17 cellular contexts compared by ENCODE assay signal in genomic region chr15:90497912-90498311, GRCh38. TPM values are rescaled to one million over a fixed set of nuclear protein-coding genes. Genes with fewer than 3 reads are reported as not detected.
DNase-seq lines count a peak whose midpoint lies in the region; ATAC-seq and FAIRE-seq lines count a peak whose summit lies in the region.
"Had no signal": no experiment of that assay in that cellular context is flagged by ENCODE, and none has a peak within 500 bp of the region (broad histone marks: within the 10 kb centered on the region; RNA-seq: fewer than 3 reads in every experiment).

No MANE protein-coding gene starts in this region.

- CTCF ChIA-PET in activated naive CD4-positive, alpha-beta T cell treated with anti-CD3 and anti-CD28 coated beads for 36 hours (lab: Charles Lee) = interaction anchor here (0.5 to 1.1 kb wide), 6 partner anchors 73 to 326 kb away, joined by 3 to 5 read pairs (median 4); no protein-coding TSS in a partner anchor

- intact Hi-C loops in activated naive CD4-positive, alpha-beta T cell treated with anti-CD3 and anti-CD28 coated beads for 36 hours (cut with micrococcal nuclease) = no loop called here
- intact Hi-C loops in activated T-helper 2 cell treated with anti-CD3 and anti-CD28 coated beads, Interferon-gamma antibody, Interleukin-2, Interleukin-4, amounts not matched to agents 10 μg/mL and 5 μg/mL and 100 μg/mL, durations not matched to agents 14 hours and 24 hours and 36 hours (cut with micrococcal nuclease) = no loop called here

- no peaks in the 10 kb centered on the region for H3K27me3 ChIP-seq in small intestine (ENCODE audit: control insufficient read depth in 2 of 2, insufficient read depth in 2 of 2, low read length in 2 of 2)
- H3K27me3 ChIP-seq: gastrocnemius medialis, Peyer's patch, stomach had no signal

- no peaks in the 10 kb centered on the region for H3K9me3 ChIP-seq in small intestine (ENCODE audit: control insufficient read depth, low read depth)
- H3K9me3 ChIP-seq: gastrocnemius medialis, Peyer's patch, stomach had no signal

- no peak overlapping the region for H3K4me3 ChIP-seq in small intestine (ENCODE audit: low read depth in 1 of 2, low read length in 2 of 2)
- H3K4me3 ChIP-seq: gastrocnemius medialis, Peyer's patch, stomach had no signal

- DNase-seq in activated naive CD4-positive, alpha-beta T cell treated with anti-CD3 and anti-CD28 coated beads for 36 hours = no peak
- DNase-seq in activated naive CD4-positive, alpha-beta T cell treated with Interleukin-2 at 50 U/mL for 16 hours = no peak
- DNase-seq in NCI-H2029 treated with DMSO at 0.1 percent for 48 hours (lab: John Stamatoyannopoulos, UW) (peak; percentile 24), small intestine (peak; percentile 36), NK-92 (lab: John Stamatoyannopoulos, UW; ENCODE audit: unreplicated experiment) (no peak), AG08396 (ENCODE audit: low spot score) (no peak)
- DNase-seq in activated T-helper 2 cell treated with anti-CD3 and anti-CD28 coated beads, Interferon-gamma antibody, Interleukin-2, Interleukin-4, amounts not matched to agents 10 μg/mL and 5 μg/mL and 100 μg/mL, durations not matched to agents 14 hours and 24 hours and 36 hours (ENCODE audit: low spot score) = no peak
- DNase-seq: activated CD8-positive, alpha-beta memory T cell treated with anti-CD3 and anti-CD28 coated beads for 24 hours; aorta; gastrocnemius medialis; stomach had no signal

- H3K4me1 ChIP-seq in small intestine (ENCODE audit: control insufficient read depth in 2 of 2, insufficient read depth in 1 of 2, low read depth in 1 of 2, low read length in 1 of 2) = no peaks in the 10 kb centered on the region
- H3K4me1 ChIP-seq: gastrocnemius medialis, Peyer's patch, stomach had no signal

- peaks cover 24% of the 10 kb centered on the region for H3K36me3 Mint-ChIP-seq in activated naive CD4-positive, alpha-beta T cell treated with anti-CD3 and anti-CD28 coated beads for 36 hours (ENCODE audit: low read depth)
- peaks cover 79% of the 10 kb centered on the region for H3K36me3 Mint-ChIP-seq in activated T-helper 2 cell treated with anti-CD3 and anti-CD28 coated beads, Interferon-gamma antibody, Interleukin-2, Interleukin-4, amounts not matched to agents 10 μg/mL and 5 μg/mL and 100 μg/mL, durations not matched to agents 14 hours and 24 hours and 36 hours (ENCODE audit: low read depth)

- H3K27ac ChIP-seq in small intestine (ENCODE audit: low read depth in 1 of 2, low read length in 1 of 2) = no peak overlapping the region
- H3K27ac ChIP-seq: gastrocnemius medialis, Peyer's patch, stomach had no signal

- 64 to 80% (median 77%) methylated on average over 6 of the region's 6 CpGs for WGBS in small intestine, 3 donors

- FAIRE-seq in small intestine (lab: Jason Lieb, UNC) = no peak
- FAIRE-seq: colon, GM12892 had no signal

- peak overlapping the region; percentile 36 for H3K27ac Mint-ChIP-seq in activated naive CD4-positive, alpha-beta T cell treated with anti-CD3 and anti-CD28 coated beads for 36 hours
- no peak overlapping the region for H3K27ac Mint-ChIP-seq in activated T-helper 2 cell treated with anti-CD3 and anti-CD28 coated beads, Interferon-gamma antibody, Interleukin-2, Interleukin-4, amounts not matched to agents 10 μg/mL and 5 μg/mL and 100 μg/mL, durations not matched to agents 14 hours and 24 hours and 36 hours
- H3K27ac Mint-ChIP-seq: memory B cell had no signal

- no peak overlapping the region for H3K4me3 Mint-ChIP-seq in activated naive CD4-positive, alpha-beta T cell treated with anti-CD3 and anti-CD28 coated beads for 36 hours
- no peak overlapping the region for H3K4me3 Mint-ChIP-seq in activated T-helper 2 cell treated with anti-CD3 and anti-CD28 coated beads, Interferon-gamma antibody, Interleukin-2, Interleukin-4, amounts not matched to agents 10 μg/mL and 5 μg/mL and 100 μg/mL, durations not matched to agents 14 hours and 24 hours and 36 hours (ENCODE audit: low read depth)
- H3K4me3 Mint-ChIP-seq: memory B cell, neural crest cell had no signal

- peaks cover 4% of the 10 kb centered on the region for H3K4me1 Mint-ChIP-seq in activated naive CD4-positive, alpha-beta T cell treated with anti-CD3 and anti-CD28 coated beads for 36 hours (ENCODE audit: low read depth)
- H3K4me1 Mint-ChIP-seq in activated T-helper 2 cell treated with anti-CD3 and anti-CD28 coated beads, Interferon-gamma antibody, Interleukin-2, Interleukin-4, amounts not matched to agents 10 μg/mL and 5 μg/mL and 100 μg/mL, durations not matched to agents 14 hours and 24 hours and 36 hours (ENCODE audit: low read depth) = peaks cover 7% of the 10 kb centered on the region
- H3K4me1 Mint-ChIP-seq: memory B cell, neural crest cell had no signal

- ATAC-seq in esophagus mucosa = peak; percentile 91
- ATAC-seq: gastrocnemius medialis had no signal

- H3K36me3 ChIP-seq in small intestine (ENCODE audit: control insufficient read depth in 2 of 2, insufficient read depth in 2 of 2, low read length in 2 of 2) = peaks cover 14 to 26% of the 10 kb centered on the region in 2 donors

- no peaks in the 10 kb centered on the region for H3K27me3 Mint-ChIP-seq in activated naive CD4-positive, alpha-beta T cell treated with anti-CD3 and anti-CD28 coated beads for 36 hours (ENCODE audit: low read depth)
- H3K27me3 Mint-ChIP-seq in activated T-helper 2 cell treated with anti-CD3 and anti-CD28 coated beads, Interferon-gamma antibody, Interleukin-2, Interleukin-4, amounts not matched to agents 10 μg/mL and 5 μg/mL and 100 μg/mL, durations not matched to agents 14 hours and 24 hours and 36 hours (ENCODE audit: low read depth) = no peaks in the 10 kb centered on the region
- H3K27me3 Mint-ChIP-seq: memory B cell had no signal

- no peaks in the 10 kb centered on the region for H3K9me3 Mint-ChIP-seq in activated naive CD4-positive, alpha-beta T cell treated with anti-CD3 and anti-CD28 coated beads for 36 hours
- H3K9me3 Mint-ChIP-seq in activated T-helper 2 cell treated with anti-CD3 and anti-CD28 coated beads, Interferon-gamma antibody, Interleukin-2, Interleukin-4, amounts not matched to agents 10 μg/mL and 5 μg/mL and 100 μg/mL, durations not matched to agents 14 hours and 24 hours and 36 hours = no peaks in the 10 kb centered on the region
- H3K9me3 Mint-ChIP-seq: memory B cell, neural crest cell had no signal

RNA-seq across cellular contexts. Expression of gene CRTC3, which starts 31.8 kb away (rescaled TPM):
- total RNA-seq in activated naive CD4-positive, alpha-beta T cell treated with anti-CD3 and anti-CD28 coated beads for 36 hours = 10 to 100 TPM; 40.6 to 42.7 TPM
- 13.0 TPM for total RNA-seq in esophagus mucosa
- polyA plus RNA-seq in small intestine = 10 to 100 TPM in 1 of 3 donors, 1 to 10 TPM in 2; 3.8 to 11.1 (median 5.9) TPM
- 59.7 and 61.8 TPM in 2 replicates for total RNA-seq in activated T-helper 2 cell treated with anti-CD3 and anti-CD28 coated beads, Interferon-gamma antibody, Interleukin-2, Interleukin-4, amounts not matched to agents 10 μg/mL and 5 μg/mL and 100 μg/mL, durations not matched to agents 14 hours and 24 hours and 36 hours

Comparison
In these comparisons a context has a peak if more than half of its experiments do, and no peak if none do; other contexts are left out.
1. DNase-seq: peak in NCI-H2029 treated with DMSO at 0.1 percent for 48 hours (single experiment) and small intestine (single experiment); none in activated naive CD4-positive, alpha-beta T cell treated with anti-CD3 and anti-CD28 coated beads for 36 hours (single experiment), activated naive CD4-positive, alpha-beta T cell treated with Interleukin-2 at 50 U/mL for 16 hours (single experiment), NK-92 (single experiment), activated T-helper 2 cell treated with anti-CD3 and anti-CD28 coated beads, Interferon-gamma antibody, Interleukin-2, Interleukin-4, amounts not matched to agents 10 μg/mL and 5 μg/mL and 100 μg/mL, durations not matched to agents 14 hours and 24 hours and 36 hours (single experiment) and AG08396 (single experiment).